ENCODE assay signal across 20 cellular contexts in genomic region chr19:2728783-2729387, GRCh38. TPM values are rescaled to one million over a fixed set of nuclear protein-coding genes. Genes with fewer than 3 reads are reported as not detected.
"Had no signal": no experiment of that assay in that cellular context is flagged by ENCODE, and none has a peak within 500 bp of the region (broad histone marks: within the 10 kb centered on the region; RNA-seq: fewer than 3 reads in every experiment).

No MANE protein-coding gene starts in this region.

- H3K4me3 ChIP-seq: body of pancreas, colonic mucosa, pancreas, smooth muscle cell, testis, upper lobe of left lung had no signal

- H3K27ac Mint-ChIP-seq: activated CD4-positive, alpha-beta T cell treated with anti-CD3 and anti-CD28 coated beads, Interleukin-2, amount 10 ng/mL, durations not matched to agents 7 days and 5 days; activated CD8-positive, alpha-beta T cell treated with anti-CD3 and anti-CD28 coated beads, Interleukin-2, amount 10 ng/mL, durations not matched to agents 7 days and 5 days; activated naive CD8-positive, alpha-beta T cell treated with anti-CD3 and anti-CD28 coated beads, Interleukin-2, amount 10 ng/mL, durations not matched to agents 7 days and 5 days; activated T-cell treated with anti-CD3 and anti-CD28 coated beads, Interleukin-2, amount 50 U/mL, for 24 hours; activated T-helper 2 cell treated with anti-CD3 and anti-CD28 coated beads, Interferon-gamma antibody, Interleukin-2, Interleukin-4, amounts not matched to agents 10 μg/mL and 5 μg/mL and 100 μg/mL, durations not matched to agents 14 hours and 24 hours and 36 hours; endodermal cell; naive thymus-derived CD4-positive, alpha-beta T cell had no signal

- H3K27ac ChIP-seq: body of pancreas, colonic mucosa, epithelial cell of prostate, pancreas, testis, upper lobe of left lung had no signal

- H3K9me3 Mint-ChIP-seq: activated CD4-positive, alpha-beta T cell treated with anti-CD3 and anti-CD28 coated beads, Interleukin-2, amount 10 ng/mL, durations not matched to agents 7 days and 5 days; activated naive CD8-positive, alpha-beta T cell treated with anti-CD3 and anti-CD28 coated beads, Interleukin-2, amount 10 ng/mL, durations not matched to agents 7 days and 5 days; activated T-cell treated with anti-CD3 and anti-CD28 coated beads, Interleukin-2, amount 50 U/mL, for 24 hours; activated T-helper 2 cell treated with anti-CD3 and anti-CD28 coated beads, Interferon-gamma antibody, Interleukin-2, Interleukin-4, amounts not matched to agents 10 μg/mL and 5 μg/mL and 100 μg/mL, durations not matched to agents 14 hours and 24 hours and 36 hours; endodermal cell; naive thymus-derived CD4-positive, alpha-beta T cell had no signal

- H3K36me3 Mint-ChIP-seq: activated naive CD8-positive, alpha-beta T cell treated with anti-CD3 and anti-CD28 coated beads, Interleukin-2, amount 10 ng/mL, durations not matched to agents 7 days and 5 days had no signal

- ATAC-seq: activated CD8-positive, alpha-beta T cell treated with anti-CD3 and anti-CD28 coated beads, Interleukin-2, amount 10 ng/mL, durations not matched to agents 7 days and 5 days; body of pancreas; naive thymus-derived CD4-positive, alpha-beta T cell; pancreas; sciatic nerve had no signal

- H3K36me3 ChIP-seq: colonic mucosa had no signal

- H3K9me3 ChIP-seq: body of pancreas, colonic mucosa, pancreas, testis, upper lobe of left lung had no signal

- H3K4me3 Mint-ChIP-seq: activated CD4-positive, alpha-beta T cell treated with anti-CD3 and anti-CD28 coated beads, Interleukin-2, amount 10 ng/mL, durations not matched to agents 7 days and 5 days; activated CD8-positive, alpha-beta T cell treated with anti-CD3 and anti-CD28 coated beads, Interleukin-2, amount 10 ng/mL, durations not matched to agents 7 days and 5 days; activated naive CD8-positive, alpha-beta T cell treated with anti-CD3 and anti-CD28 coated beads, Interleukin-2, amount 10 ng/mL, durations not matched to agents 7 days and 5 days; activated T-cell treated with anti-CD3 and anti-CD28 coated beads, Interleukin-2, amount 50 U/mL, for 24 hours; endodermal cell; naive thymus-derived CD4-positive, alpha-beta T cell had no signal

- H3K4me1 ChIP-seq: body of pancreas, colonic mucosa, pancreas had no signal

- H3K4me1 Mint-ChIP-seq: activated CD4-positive, alpha-beta T cell treated with anti-CD3 and anti-CD28 coated beads, Interleukin-2, amount 10 ng/mL, durations not matched to agents 7 days and 5 days; activated naive CD8-positive, alpha-beta T cell treated with anti-CD3 and anti-CD28 coated beads, Interleukin-2, amount 10 ng/mL, durations not matched to agents 7 days and 5 days; endodermal cell had no signal

- DNase-seq: activated CD4-positive, alpha-beta T cell treated with anti-CD3 and anti-CD28 coated beads, Interleukin-2, amount 10 ng/mL, durations not matched to agents 7 days and 5 days; activated CD8-positive, alpha-beta T cell treated with anti-CD3 and anti-CD28 coated beads, Interleukin-2, amount 10 ng/mL, durations not matched to agents 7 days and 5 days; activated naive CD4-positive, alpha-beta T cell treated with Interleukin-2 at 50 U/mL for 16 hours; activated naive CD8-positive, alpha-beta T cell treated with anti-CD3 and anti-CD28 coated beads, Interleukin-2, amount 10 ng/mL, durations not matched to agents 7 days and 5 days; activated T-cell treated with anti-CD3 and anti-CD28 coated beads, Interleukin-2, amount 50 U/mL, for 24 hours; body of pancreas; caudate nucleus; colonic mucosa; endodermal cell; foreskin fibroblast; mesenchymal stem cell; naive thymus-derived CD4-positive, alpha-beta T cell; stimulated activated CD4-positive, alpha-beta T cell treated with anti-CD3 and anti-CD28 coated beads, Interleukin-4, amount 100 ng/mL, for 1 hour; testis; upper lobe of left lung had no signal

- H3K27me3 ChIP-seq: body of pancreas, pancreas, testis had no signal

RNA-seq across cellular contexts. Expression of gene DIRAS1, which starts 7.7 kb away (rescaled TPM):
- total RNA-seq: activated CD4-positive, alpha-beta T cell treated with anti-CD3 and anti-CD28 coated beads, Interleukin-2, amount 10 ng/mL, durations not matched to agents 7 days and 5 days; activated CD8-positive, alpha-beta T cell treated with anti-CD3 and anti-CD28 coated beads, Interleukin-2, amount 10 ng/mL, durations not matched to agents 7 days and 5 days; activated naive CD8-positive, alpha-beta T cell treated with anti-CD3 and anti-CD28 coated beads, Interleukin-2, amount 10 ng/mL, durations not matched to agents 7 days and 5 days had no signal
